In genomic region chr1:232522189-232522588, GRCh38 we compare ENCODE assay signal across 22 cellular contexts.
DNase-seq lines count a peak whose midpoint lies in the region; ATAC-seq, FAIRE-seq and TF ChIP-seq lines count a peak whose summit lies in the region.
"Had no signal": no experiment of that assay in that cellular context is flagged by ENCODE, and none has a peak within 500 bp of the region (broad histone marks: within the 10 kb centered on the region; RNA-seq: fewer than 3 reads in every experiment).

No MANE protein-coding gene starts in this region.

- no peak overlapping the region for H4K5ac ChIP-seq in mesendoderm (ENCODE audit: low read length)

- H3K79me2 ChIP-seq in mesendoderm (ENCODE audit: control insufficient read depth, insufficient read depth, low read length): peaks cover 25% of the 10 kb centered on the region

- peak; percentile 17 for ATAC-seq in CD8-positive, alpha-beta T cell
- ATAC-seq in effector memory CD8-positive, alpha-beta T cell (replicated peaks): peak; percentile 64
- no peak for ATAC-seq in HG02840 (IDR thresholded peaks at IDR 0.05; ENCODE audit: low FRiP score, unreplicated experiment)
- ATAC-seq: A549 had no signal

- no peak overlapping the region for H3K18ac ChIP-seq in mesendoderm (ENCODE audit: low read length)

- H3K9me3 Mint-ChIP-seq in CD8-positive, alpha-beta T cell: no peaks in the 10 kb centered on the region
- peaks cover 0 to 8% of the 10 kb centered on the region in 2 donors for H3K9me3 Mint-ChIP-seq in effector memory CD8-positive, alpha-beta T cell
- H3K9me3 Mint-ChIP-seq: CD4-positive, alpha-beta T cell; CD8-positive, alpha-beta memory T cell had no signal

- H2BK5ac ChIP-seq in mesendoderm (ENCODE audit: low read length): no peak overlapping the region

- no peak overlapping the region for H4K8ac ChIP-seq in mesendoderm (ENCODE audit: low read depth, low read length)

- H3K36me3 Mint-ChIP-seq in CD8-positive, alpha-beta T cell: no peaks in the 10 kb centered on the region
- no peaks in the 10 kb centered on the region for H3K36me3 Mint-ChIP-seq in effector memory CD8-positive, alpha-beta T cell (ENCODE audit: insufficient read depth)
- H3K36me3 Mint-ChIP-seq: CD8-positive, alpha-beta memory T cell had no signal

- H3K36me3 ChIP-seq in CD8-positive, alpha-beta T cell (ENCODE audit: insufficient read depth, low read length): no peaks in the 10 kb centered on the region
- no peaks in the 10 kb centered on the region for H3K36me3 ChIP-seq in mesendoderm (ENCODE audit: control insufficient read depth, insufficient read depth, low read length)
- H3K36me3 ChIP-seq: BLaER1 treated with 17β-estradiol and CSF1 and Interleukin-3, amounts not matched to agents 10 nM and 100 nM had no signal

- H3K4me1 Mint-ChIP-seq in CD8-positive, alpha-beta T cell (ENCODE audit: low read depth): peaks cover 9% of the 10 kb centered on the region
- peaks cover 21 to 23% of the 10 kb centered on the region in 2 donors for H3K4me1 Mint-ChIP-seq in effector memory CD8-positive, alpha-beta T cell (ENCODE audit: low read depth in 2 of 2)
- H3K4me1 Mint-ChIP-seq: B cell had no signal

- H3K4me2 ChIP-seq in mesendoderm (ENCODE audit: low read length): no peak overlapping the region
- H3K4me2 ChIP-seq: BLaER1 treated with 17β-estradiol and CSF1 and Interleukin-3, amounts not matched to agents 10 nM and 100 nM had no signal

- H3K23ac ChIP-seq in mesendoderm (ENCODE audit: low read length): peak overlapping the region; percentile 25

- H3K4me3 ChIP-seq in CD8-positive, alpha-beta T cell (ENCODE audit: low read depth, low read length): no peak overlapping the region
- H3K4me3 ChIP-seq in mesendoderm (ENCODE audit: low read length): no peak overlapping the region
- H3K4me3 ChIP-seq: A549; BLaER1 treated with 17β-estradiol and CSF1 and Interleukin-3, amounts not matched to agents 10 nM and 100 nM had no signal

- intact Hi-C loops in CD8-positive, alpha-beta T cell (cut with DNase I, micrococcal nuclease): no loop called here

- H2BK120ac ChIP-seq in mesendoderm (ENCODE audit: low read depth, low read length): no peak overlapping the region

- no peak overlapping the region for H3K56ac ChIP-seq in mesendoderm (ENCODE audit: low read length)

- WGBS in mesendoderm (ENCODE audit: extremely low coverage, insufficient coverage, low lambda C conversion rate): no CpG with 5 or more reads among the region's 1 CpG

- no peak overlapping the region for H3K27ac Mint-ChIP-seq in CD8-positive, alpha-beta T cell
- no peak overlapping the region for H3K27ac Mint-ChIP-seq in effector memory CD8-positive, alpha-beta T cell
- H3K27ac Mint-ChIP-seq: B cell; CD4-positive, alpha-beta T cell had no signal

- H2BK15ac ChIP-seq in mesendoderm (replicated peaks; ENCODE audit: low read depth): no peak overlapping the region

- peaks cover 7% of the 10 kb centered on the region for H3K27me3 Mint-ChIP-seq in CD8-positive, alpha-beta T cell (ENCODE audit: low read depth)
- H3K27me3 Mint-ChIP-seq in effector memory CD8-positive, alpha-beta T cell: no peaks in the 10 kb centered on the region
- H3K27me3 Mint-ChIP-seq: B cell had no signal

- DNase-seq in CD8-positive, alpha-beta T cell: no peak
- no peak for DNase-seq in effector memory CD8-positive, alpha-beta T cell
- no peak for DNase-seq in epithelial cell of prostate (ENCODE audit: low read depth, low spot score)
- no peak for DNase-seq in mesendoderm
- no peak for DNase-seq in DMS114 treated with DMSO at 0.1 percent for 48 hours (lab: John Stamatoyannopoulos, UW; ENCODE audit: unreplicated experiment)
- no peak for DNase-seq in HTR-8/SVneo (ENCODE audit: insufficient read length, low spot score)
- DNase-seq: AML-193; CD4-positive, alpha-beta T cell; CD8-positive, alpha-beta memory T cell; COR-L47; DMS 273 treated with DMSO at 0.1 percent for 48 hours; DMS79 treated with DMSO at 0.1 percent for 48 hours; GF-D8 had no signal

- no peaks in the 10 kb centered on the region for H3K9me3 ChIP-seq in CD8-positive, alpha-beta T cell (ENCODE audit: low read length)
- H3K9me3 ChIP-seq: A549; BLaER1 treated with 17β-estradiol and CSF1 and Interleukin-3, amounts not matched to agents 10 nM and 100 nM had no signal

- CTCF ChIA-PET in CD8-positive, alpha-beta T cell (lab: Charles Lee): no interaction called here

- no peak overlapping the region for H3K27ac ChIP-seq in CD8-positive, alpha-beta T cell (ENCODE audit: low read depth, low read length)
- H3K27ac ChIP-seq in epithelial cell of prostate (peak overlapping the region; percentile 25), mesendoderm (ENCODE audit: low read depth, low read length) (no peak overlapping the region)
- H3K27ac ChIP-seq: 22Rv1; BLaER1 treated with 17β-estradiol and CSF1 and Interleukin-3, amounts not matched to agents 10 nM and 100 nM; C4-2B had no signal

- POLR2A ChIA-PET in CD8-positive, alpha-beta T cell (lab: Charles Lee): no interaction called here

- no peak for FAIRE-seq in HTR-8/SVneo (lab: Jason Lieb, UNC)
- FAIRE-seq: A549, G401.6, GM12891, GM19239 had no signal

- H2AK5ac ChIP-seq in mesendoderm (ENCODE audit: low read length): no peak overlapping the region

- no peaks in the 10 kb centered on the region for H3K4me1 ChIP-seq in CD8-positive, alpha-beta T cell (ENCODE audit: insufficient read depth, low read length)
- peaks cover 9% of the 10 kb centered on the region for H3K4me1 ChIP-seq in mesendoderm (ENCODE audit: control insufficient read depth, low read depth, low read length)

- H3K4ac ChIP-seq in mesendoderm (ENCODE audit: low read depth, low read length): no peak overlapping the region

- H3K27me3 ChIP-seq in CD8-positive, alpha-beta T cell (ENCODE audit: insufficient read depth, low read length): no peaks in the 10 kb centered on the region
- H3K27me3 ChIP-seq in mesendoderm (ENCODE audit: insufficient read depth, low read length, poor library complexity): no peaks in the 10 kb centered on the region
- H3K27me3 ChIP-seq: BLaER1 treated with 17β-estradiol and CSF1 and Interleukin-3, amounts not matched to agents 10 nM and 100 nM had no signal

- H3K79me1 ChIP-seq in mesendoderm (ENCODE audit: low read length): peaks cover 21% of the 10 kb centered on the region

- H3K9ac ChIP-seq in mesendoderm (ENCODE audit: low read length): no peak overlapping the region
- H3K9ac ChIP-seq: BLaER1 treated with 17β-estradiol and CSF1 and Interleukin-3, amounts not matched to agents 10 nM and 100 nM had no signal

- no peak for TF ChIP-seq CTCF in CD8-positive, alpha-beta T cell (IDR thresholded peaks at IDR 0.05)

- H3K4me3 Mint-ChIP-seq in CD8-positive, alpha-beta T cell: no peak overlapping the region
- peak overlapping the region in 1 of 2 donors; percentile 2 for H3K4me3 Mint-ChIP-seq in effector memory CD8-positive, alpha-beta T cell
- H3K4me3 Mint-ChIP-seq: B cell; CD4-positive, alpha-beta T cell had no signal
